9 cellular contexts compared by ENCODE assay signal in genomic region chr9:127949827-127950512, GRCh38. TPM values are rescaled to one million over a fixed set of nuclear protein-coding genes. Genes with fewer than 3 reads are reported as not detected.
A peak's percentile ranks its signal among the peaks of the same experiment; 100 is the strongest.
DNase-seq lines count a peak whose midpoint lies in the region; ATAC-seq and TF ChIP-seq lines count a peak whose summit lies in the region.
"Had no signal": no experiment of that assay in that cellular context is flagged by ENCODE, and none has a peak within 500 bp of the region (broad histone marks: within the 10 kb centered on the region; RNA-seq: fewer than 3 reads in every experiment).

No MANE protein-coding gene starts in this region.

- no peaks in the 10 kb centered on the region for H3K27me3 ChIP-seq in hepatocyte
- H3K27me3 ChIP-seq: MG63 had no signal

- peaks cover 35% of the 10 kb centered on the region for H3K4me1 ChIP-seq in hepatocyte (ENCODE audit: insufficient read depth)

- H3K4me2 ChIP-seq in hepatocyte: no peak overlapping the region

- H3K27ac Mint-ChIP-seq in T-helper 1 cell treated with Interleukin-12 subunit alpha and Interleukin-12 subunit beta and Interleukin-4 antibody, amounts not matched to agents 30 μg/mL and 1 μg/mL, for 36 hours: peak overlapping the region; percentile 65
- peak overlapping the region; percentile 62 for H3K27ac Mint-ChIP-seq in stimulated activated naive B cell treated with anti-CD40 and anti-IgM and Interleukin-4, amounts not matched to agents 10 μg/mL and 1 μg/mL and 100 μg/mL, for 72 hours

- H3K79me2 ChIP-seq in hepatocyte: peaks cover 82% of the 10 kb centered on the region

- H3K27ac ChIP-seq in hepatocyte: no peak overlapping the region
- H3K27ac ChIP-seq: 22Rv1 had no signal

- no peak overlapping the region for H2AFZ ChIP-seq in hepatocyte

- peaks cover 27% of the 10 kb centered on the region for H3K4me1 Mint-ChIP-seq in T-helper 1 cell treated with Interleukin-12 subunit alpha and Interleukin-12 subunit beta and Interleukin-4 antibody, amounts not matched to agents 30 μg/mL and 1 μg/mL, for 36 hours (ENCODE audit: low read depth)
- H3K4me1 Mint-ChIP-seq in stimulated activated naive B cell treated with anti-CD40 and anti-IgM and Interleukin-4, amounts not matched to agents 10 μg/mL and 1 μg/mL and 100 μg/mL, for 72 hours: peaks cover 18 to 52% of the 10 kb centered on the region in 2 donors

- ATAC-seq in stimulated activated naive B cell treated with anti-CD40 and anti-IgM and Interleukin-4, amounts not matched to agents 10 μg/mL and 1 μg/mL and 100 μg/mL, for 72 hours (replicated peaks): no peak
- no peak for ATAC-seq in GM18870 (IDR thresholded peaks at IDR 0.05; ENCODE audit: unreplicated experiment)

- no peaks in the 10 kb centered on the region for H3K9me3 ChIP-seq in hepatocyte (ENCODE audit: low read depth)
- H3K9me3 ChIP-seq: MG63 had no signal

- peaks cover 22% of the 10 kb centered on the region for H3K36me3 Mint-ChIP-seq in T-helper 1 cell treated with Interleukin-12 subunit alpha and Interleukin-12 subunit beta and Interleukin-4 antibody, amounts not matched to agents 30 μg/mL and 1 μg/mL, for 36 hours (ENCODE audit: low read depth)
- peaks cover 18 to 32% of the 10 kb centered on the region in 2 donors for H3K36me3 Mint-ChIP-seq in stimulated activated naive B cell treated with anti-CD40 and anti-IgM and Interleukin-4, amounts not matched to agents 10 μg/mL and 1 μg/mL and 100 μg/mL, for 72 hours

- no peaks in the 10 kb centered on the region for H3K27me3 Mint-ChIP-seq in T-helper 1 cell treated with Interleukin-12 subunit alpha and Interleukin-12 subunit beta and Interleukin-4 antibody, amounts not matched to agents 30 μg/mL and 1 μg/mL, for 36 hours (ENCODE audit: low read depth)
- no peaks in the 10 kb centered on the region for H3K27me3 Mint-ChIP-seq in stimulated activated naive B cell treated with anti-CD40 and anti-IgM and Interleukin-4, amounts not matched to agents 10 μg/mL and 1 μg/mL and 100 μg/mL, for 72 hours

- peaks cover 15% of the 10 kb centered on the region for H4K20me1 ChIP-seq in hepatocyte (ENCODE audit: insufficient read depth, poor library complexity, severe bottlenecking)

- H3K36me3 ChIP-seq in hepatocyte (replicated peaks; ENCODE audit: insufficient read depth, low read depth): no peaks in the 10 kb centered on the region

- no peak overlapping the region for H3K4me3 Mint-ChIP-seq in T-helper 1 cell treated with Interleukin-12 subunit alpha and Interleukin-12 subunit beta and Interleukin-4 antibody, amounts not matched to agents 30 μg/mL and 1 μg/mL, for 36 hours
- H3K4me3 Mint-ChIP-seq in stimulated activated naive B cell treated with anti-CD40 and anti-IgM and Interleukin-4, amounts not matched to agents 10 μg/mL and 1 μg/mL and 100 μg/mL, for 72 hours: no peak overlapping the region

- WGBS in hepatocyte (ENCODE audit: low lambda C conversion rate, missing lambda C conversion rate): 90% methylated on average over 17 of the region's 17 CpGs

- DNase-seq in T-helper 1 cell (no peak), globus pallidus (ENCODE audit: low spot score) (peak; percentile 87), hepatocyte (ENCODE audit: low spot score) (no peak)
- no peak for DNase-seq in stimulated activated naive B cell treated with anti-CD40 and anti-IgM and Interleukin-4, amounts not matched to agents 10 μg/mL and 1 μg/mL and 100 μg/mL, for 72 hours
- DNase-seq: glutamatergic neuron, MG63 had no signal

- no peaks in the 10 kb centered on the region for H3K9me3 Mint-ChIP-seq in T-helper 1 cell treated with Interleukin-12 subunit alpha and Interleukin-12 subunit beta and Interleukin-4 antibody, amounts not matched to agents 30 μg/mL and 1 μg/mL, for 36 hours
- no peaks in the 10 kb centered on the region for H3K9me3 Mint-ChIP-seq in stimulated activated naive B cell treated with anti-CD40 and anti-IgM and Interleukin-4, amounts not matched to agents 10 μg/mL and 1 μg/mL and 100 μg/mL, for 72 hours

- H3K4me3 ChIP-seq in hepatocyte: no peak overlapping the region
- H3K4me3 ChIP-seq: MG63 had no signal

- no peak for TF ChIP-seq CTCF in hepatocyte (IDR thresholded peaks at IDR 0.05; ENCODE audit: poor library complexity)

- no peaks in the 10 kb centered on the region for H3K9me2 ChIP-seq in hepatocyte (replicated peaks; ENCODE audit: insufficient read depth)

RNA-seq across cellular contexts. Expression of gene DPM2, which starts 12.3 kb away (rescaled TPM):
- total RNA-seq in hepatocyte: 19.2 and 22.4 TPM in 2 replicates
- polyA plus RNA-seq in hepatocyte: 57.1 and 61.9 TPM in 2 replicates

RNA-seq across cellular contexts. Expression of gene PIP5KL1, which starts 19.4 kb away (rescaled TPM):
- 1.6 and 3.7 TPM in 2 replicates for total RNA-seq in hepatocyte
- 1.4 and 2.5 TPM in 2 replicates for polyA plus RNA-seq in hepatocyte

RNA-seq across cellular contexts. Expression of gene EEIG1, which starts 30.8 kb away (rescaled TPM):
- 38.1 and 47.9 TPM in 2 replicates for total RNA-seq in hepatocyte
- polyA plus RNA-seq in hepatocyte: 43.6 and 44.1 TPM in 2 replicates

RNA-seq across cellular contexts. Expression of gene ST6GALNAC4, which starts 33.1 kb away (rescaled TPM):
- 13.2 and 14.6 TPM in 2 replicates for total RNA-seq in hepatocyte
- 14.3 and 15.2 TPM in 2 replicates for polyA plus RNA-seq in hepatocyte

RNA-seq across cellular contexts. Expression of gene ST6GALNAC6, which starts 50.6 kb away (rescaled TPM):
- total RNA-seq in hepatocyte: 31.8 and 37.3 TPM in 2 replicates
- polyA plus RNA-seq in hepatocyte: 47.7 and 61.2 TPM in 2 replicates
